In the genomic region with DNA sequence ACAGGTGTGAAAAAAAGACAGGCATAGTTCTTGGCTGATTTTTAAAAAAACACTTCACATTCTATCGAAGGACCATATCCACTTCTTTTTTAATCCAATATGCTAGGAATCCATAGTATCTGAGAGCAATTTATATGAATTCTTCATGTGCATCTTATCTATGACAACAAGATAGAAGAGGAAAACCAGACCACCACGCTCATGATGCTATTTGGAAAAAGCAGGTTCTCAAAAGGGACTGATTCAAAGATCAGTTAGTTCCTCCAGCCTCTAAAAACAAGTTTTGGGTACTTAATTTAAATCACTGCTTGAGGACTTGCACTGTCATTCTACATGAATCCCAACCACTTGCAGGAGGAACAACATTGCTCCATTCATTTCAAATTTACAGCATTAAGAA, we compare ENCODE assay signal across 18 cellular contexts. TPM values are rescaled to one million over a fixed set of nuclear protein-coding genes. Genes with fewer than 3 reads are reported as not detected.
A peak's percentile ranks its signal among the peaks of the same experiment; 100 is the strongest.
DNase-seq lines count a peak whose midpoint lies in the region; TF ChIP-seq lines count a peak whose summit lies in the region.
"Had no signal": no experiment of that assay in that cellular context is flagged by ENCODE, and none has a peak within 500 bp of the region (broad histone marks: within the 10 kb centered on the region; RNA-seq: fewer than 3 reads in every experiment).

No MANE protein-coding gene starts in this region.

- WGBS in sigmoid colon, 2 donors, result 78 to 88% methylated on average over 2 of the region's 2 CpGs
- 95 to 98% methylated on average over 2 of the region's 2 CpGs for WGBS in GM23248 (ENCODE audit: low coverage in 1 of 2, low lambda C conversion rate in 2 of 2, missing lambda C conversion rate in 2 of 2), 2 experiments

- no peak for TF ChIP-seq EP300 in sigmoid colon (IDR thresholded peaks at IDR 0.05)

- H3K9me2 ChIP-seq in GM23248 (ENCODE audit: insufficient read depth), result no peaks in the 10 kb centered on the region

- H3K27ac ChIP-seq in BLaER1 treated with 17β-estradiol and CSF1 and Interleukin-3, amounts not matched to agents 10 nM and 100 nM, result peak overlapping the region in 7 of 11 experiments; percentile 3 to 38 (median 25); a peak in 8 of 22 replicates
- peak overlapping the region; percentile 21 for H3K27ac ChIP-seq in cingulate gyrus (ENCODE audit: low read depth, low read length)
- peak overlapping the region; percentile 7 to 93 (median 62) for H3K27ac ChIP-seq in sigmoid colon
- H3K27ac ChIP-seq in GM23248, result no peak overlapping the region

- peak overlapping the region; percentile 32 to 77 (median 46); a peak in 14 of 20 replicates for H3K4me3 ChIP-seq in BLaER1 treated with 17β-estradiol and CSF1 and Interleukin-3, amounts not matched to agents 10 nM and 100 nM
- no peak overlapping the region for H3K4me3 ChIP-seq in sigmoid colon
- no peak overlapping the region for H3K4me3 ChIP-seq in GM23248
- H3K4me3 ChIP-seq: HAP-1 had no signal

- H3F3A ChIP-seq in GM23248 (ENCODE audit: insufficient read depth), result no peaks in the 10 kb centered on the region

- H3K4me3 Mint-ChIP-seq in endothelial cell (ENCODE audit: unreplicated experiment), result no peak overlapping the region

- no peak overlapping the region for H3K27ac Mint-ChIP-seq in endothelial cell (ENCODE audit: unreplicated experiment)

- intact Hi-C loops in sigmoid colon (cut with DNase I), result no loop called here

- H3K36me3 ChIP-seq in BLaER1 treated with 17β-estradiol and CSF1 and Interleukin-3, amounts not matched to agents 10 nM and 100 nM, result peaks cover under 1 to 83% (median 36%) of the 10 kb centered on the region in 11 experiments; a peak in 18 of 22 replicates
- H3K36me3 ChIP-seq in sigmoid colon (no peaks in the 10 kb centered on the region), GM23248 (ENCODE audit: low read depth) (no peaks in the 10 kb centered on the region)
- H3K36me3 ChIP-seq: HAP-1 had no signal

- no peaks in the 10 kb centered on the region for H3K27me3 ChIP-seq in BLaER1 treated with 17β-estradiol and CSF1 and Interleukin-3, amounts not matched to agents 10 nM and 100 nM
- no peaks in the 10 kb centered on the region for H3K27me3 ChIP-seq in sigmoid colon
- H3K27me3 ChIP-seq in GM23248 (replicated peaks; ENCODE audit: insufficient read depth), result no peaks in the 10 kb centered on the region

- in situ Hi-C loops in GM23248 (cut with MboI), result loop anchor here (25.0 kb wide), 2 partner anchors 1386 to 1536 kb away; a partner anchor contains a TSS

- peaks cover 41% of the 10 kb centered on the region for H3K4me1 Mint-ChIP-seq in endothelial cell (ENCODE audit: unreplicated experiment)

- peak overlapping the region; percentile 30 to 69 (median 51); a peak in 16 of 22 replicates for H3K9ac ChIP-seq in BLaER1 treated with 17β-estradiol and CSF1 and Interleukin-3, amounts not matched to agents 10 nM and 100 nM
- H3K9ac ChIP-seq in GM23248, result no peak overlapping the region

- H3K36me3 Mint-ChIP-seq in endothelial cell (ENCODE audit: low read depth, unreplicated experiment), result no peaks in the 10 kb centered on the region

- TF ChIP-seq POLR2A in sigmoid colon (IDR thresholded peaks at IDR 0.05), result no peak

- DNase-seq in NAMALWA (ENCODE audit: low spot score) (peak; percentile 10), sigmoid colon (no peak), T-helper 9 cell (no peak), ecto neural progenitor cell (ENCODE audit: low spot score) (no peak), endothelial cell (ENCODE audit: low spot score) (no peak), GM23248 (no peak)
- DNase-seq: activated CD4-positive, CD25-positive, alpha-beta regulatory T cell treated with anti-CD3 and anti-CD28 coated beads, Interleukin-2, amount 50 U/mL, for 72 hours; activated gamma-delta T cell; EL; Kasumi-1; NCI-H1417 treated with DMSO at 0.1 percent for 48 hours; posterior cingulate gyrus; SHP77; stimulated activated CD4-positive, alpha-beta T cell treated with anti-CD3 and anti-CD28 coated beads, Interleukin-12 subunit alpha, Interleukin-12 subunit beta, amount 100 ng/mL, for 4 hours; stimulated activated naive CD4-positive, alpha-beta T cell had no signal

- H4K20me1 ChIP-seq in BLaER1 treated with 17β-estradiol and CSF1 and Interleukin-3, amounts not matched to agents 10 nM and 100 nM, result peaks cover 46 to 95% (median 71%) of the 10 kb centered on the region in 11 experiments; a peak in 21 of 22 replicates
- no peaks in the 10 kb centered on the region for H4K20me1 ChIP-seq in GM23248 (ENCODE audit: insufficient read depth)

- H3K9me3 Mint-ChIP-seq in endothelial cell (ENCODE audit: unreplicated experiment), result no peaks in the 10 kb centered on the region

- H3K4me1 ChIP-seq in BLaER1 treated with 17β-estradiol and CSF1 and Interleukin-3, amounts not matched to agents 10 nM and 100 nM, result peaks cover 33 to 67% (median 52%) of the 10 kb centered on the region in 10 experiments
- H3K4me1 ChIP-seq in sigmoid colon (peaks cover 0 to 67% (median 35%) of the 10 kb centered on the region in 4 donors), GM23248 (ENCODE audit: insufficient read depth) (peaks cover 19% of the 10 kb centered on the region)

- H3K27me3 Mint-ChIP-seq in endothelial cell (ENCODE audit: unreplicated experiment), result no peaks in the 10 kb centered on the region

- no peaks in the 10 kb centered on the region for H3K79me2 ChIP-seq in GM23248 (ENCODE audit: insufficient read depth)

- no peak for TF ChIP-seq CTCF in sigmoid colon (IDR thresholded peaks at IDR 0.05)
- no peak for TF ChIP-seq CTCF in endothelial cell (IDR thresholded peaks at IDR 0.05; ENCODE audit: unreplicated experiment)

- H2AFZ ChIP-seq in GM23248, result no peak overlapping the region

- H3K4me2 ChIP-seq in BLaER1 treated with 17β-estradiol and CSF1 and Interleukin-3, amounts not matched to agents 10 nM and 100 nM, result peak overlapping the region; percentile 58 to 99 (median 87)
- H3K4me2 ChIP-seq in GM23248 (ENCODE audit: unreplicated experiment), result no peak overlapping the region

- H3K9me3 ChIP-seq in BLaER1 treated with 17β-estradiol and CSF1 and Interleukin-3, amounts not matched to agents 10 nM and 100 nM (replicated peaks in 1 of 11), result no peaks in the 10 kb centered on the region
- no peaks in the 10 kb centered on the region for H3K9me3 ChIP-seq in sigmoid colon
- no peaks in the 10 kb centered on the region for H3K9me3 ChIP-seq in GM23248 (ENCODE audit: low read depth)
- H3K9me3 ChIP-seq: HAP-1 had no signal

RNA-seq across cellular contexts. Expression of a gene that starts 6.3 kb away (rescaled TPM):
- total RNA-seq in sigmoid colon, result 10 to 100 TPM; 32.1 to 51.4 (median 40.2) TPM
- 10 to 100 TPM in 1 of 3 donors, 1 to 10 TPM in 2; 2.8 to 14.9 (median 9.0) TPM for polyA plus RNA-seq in sigmoid colon
- 134 TPM for total RNA-seq in endothelial cell (ENCODE audit: unreplicated experiment)
- total RNA-seq in GM23248 (2014; rRNA removed; shearing (Covaris generic)), result 3.4 TPM in 2 replicates
- polyA plus RNA-seq in GM23248 (2016; fragmentation: Nextera tagmentation; extraction: Ambion mirVana), result 3.2 and 4.5 TPM in 2 replicates

Comparison
In these comparisons a context has a peak if more than half of its experiments do, and no peak if none do; other contexts are left out.
1. H3K4me3 ChIP-seq: peak in BLaER1 treated with 17β-estradiol and CSF1 and Interleukin-3, amounts not matched to agents 10 nM and 100 nM (10 of 10); none in sigmoid colon (0 of 4) and GM23248 (single experiment).